14 cellular contexts compared by ENCODE assay signal in genomic region chr3:9653565-9654248, GRCh38. TPM values are rescaled to one million over a fixed set of nuclear protein-coding genes. Genes with fewer than 3 reads are reported as not detected.
DNase-seq lines count a peak whose midpoint lies in the region; ATAC-seq and TF ChIP-seq lines count a peak whose summit lies in the region.
"Had no signal": no experiment of that assay in that cellular context is flagged by ENCODE, and none has a peak within 500 bp of the region (broad histone marks: within the 10 kb centered on the region; RNA-seq: fewer than 3 reads in every experiment).

No MANE protein-coding gene starts in this region.

- DNase-seq in CD8-positive, alpha-beta T cell = no peak
- DNase-seq in Right ventricle myocardium superior = no peak
- no peak for DNase-seq in A172 (ENCODE audit: low spot score)
- DNase-seq in breast epithelium (ENCODE audit: low spot score in 2 of 2) = no peak
- no peak for DNase-seq in glutamatergic neuron
- no peak for DNase-seq in endothelial cell (ENCODE audit: low spot score)
- DNase-seq: activated CD4-positive, alpha-beta T cell treated with anti-CD3 and anti-CD28 coated beads, Interleukin-2, amount 50 U/mL, for 1 hour; activated effector memory CD4-positive, alpha-beta T cell treated with anti-CD3 and anti-CD28 coated beads, Interleukin-2, amount 50 U/mL, for 16 hours; brain microvascular endothelial cell; ovary had no signal

- no peak for TF ChIP-seq POLR2A in breast epithelium (IDR thresholded peaks at IDR 0.05)

- H3K9me3 ChIP-seq in CD8-positive, alpha-beta T cell (ENCODE audit: low read length) = no peaks in the 10 kb centered on the region
- no peaks in the 10 kb centered on the region for H3K9me3 ChIP-seq in breast epithelium
- H3K9me3 ChIP-seq: ovary, vagina had no signal

- no peaks in the 10 kb centered on the region for H3K9me3 Mint-ChIP-seq in CD8-positive, alpha-beta T cell
- H3K9me3 Mint-ChIP-seq in glutamatergic neuron (ENCODE audit: unreplicated experiment) = peaks cover 1% of the 10 kb centered on the region
- H3K9me3 Mint-ChIP-seq in endothelial cell (ENCODE audit: unreplicated experiment) = no peaks in the 10 kb centered on the region

- intact Hi-C loops in CD8-positive, alpha-beta T cell (cut with DNase I, micrococcal nuclease) = loop anchor here in 1 of 2 experiments (10.0 kb wide), 1 partner anchor 289 kb away; the partner anchor contains the start of gene THUMPD3
- intact Hi-C loops in Right ventricle myocardium superior (cut with DNase I) = no loop called here
- intact Hi-C loops in breast epithelium (cut with DNase I; ENCODE audit: low total_unique reads) = no loop called here

- no peaks in the 10 kb centered on the region for H3K27me3 Mint-ChIP-seq in CD8-positive, alpha-beta T cell (ENCODE audit: low read depth)
- H3K27me3 Mint-ChIP-seq in glutamatergic neuron (ENCODE audit: unreplicated experiment) = no peaks in the 10 kb centered on the region
- peaks cover 11% of the 10 kb centered on the region for H3K27me3 Mint-ChIP-seq in endothelial cell (ENCODE audit: unreplicated experiment)

- peak overlapping the region; percentile 11 for H3K27ac Mint-ChIP-seq in CD8-positive, alpha-beta T cell
- H3K27ac Mint-ChIP-seq in glutamatergic neuron (ENCODE audit: unreplicated experiment) = no peak overlapping the region
- no peak overlapping the region for H3K27ac Mint-ChIP-seq in endothelial cell (ENCODE audit: unreplicated experiment)

- H3K4me3 ChIP-seq in CD8-positive, alpha-beta T cell (ENCODE audit: low read depth, low read length) = no peak overlapping the region
- no peak overlapping the region for H3K4me3 ChIP-seq in breast epithelium
- H3K4me3 ChIP-seq: ovary, vagina had no signal

- peaks cover 62% of the 10 kb centered on the region for H3K4me1 Mint-ChIP-seq in CD8-positive, alpha-beta T cell (ENCODE audit: low read depth)
- peaks cover 4% of the 10 kb centered on the region for H3K4me1 Mint-ChIP-seq in glutamatergic neuron (ENCODE audit: low read depth, unreplicated experiment)
- peaks cover 21% of the 10 kb centered on the region for H3K4me1 Mint-ChIP-seq in endothelial cell (ENCODE audit: unreplicated experiment)

- CTCF ChIA-PET in CD8-positive, alpha-beta T cell (lab: Charles Lee) = no interaction called here

- ATAC-seq in CD8-positive, alpha-beta T cell = no peak
- ATAC-seq in GM19351 (IDR thresholded peaks at IDR 0.05; ENCODE audit: unreplicated experiment) = peak; percentile 50
- ATAC-seq in HG03095 (IDR thresholded peaks at IDR 0.05; ENCODE audit: unreplicated experiment) = peak; percentile 30
- peak; percentile 60 for ATAC-seq in Right ventricle myocardium superior (ENCODE audit: poor library complexity)

- TF ChIP-seq CTCF in CD8-positive, alpha-beta T cell (IDR thresholded peaks at IDR 0.05) = no peak
- no peak for TF ChIP-seq CTCF in breast epithelium (IDR thresholded peaks at IDR 0.05)
- TF ChIP-seq CTCF in glutamatergic neuron (IDR thresholded peaks at IDR 0.05; ENCODE audit: partially characterized antibody, unreplicated experiment) = no peak
- TF ChIP-seq CTCF in endothelial cell (IDR thresholded peaks at IDR 0.05; ENCODE audit: unreplicated experiment) = no peak

- H3K4me1 ChIP-seq in CD8-positive, alpha-beta T cell (ENCODE audit: insufficient read depth, low read length) = peaks cover 23% of the 10 kb centered on the region
- H3K4me1 ChIP-seq in breast epithelium = no peaks in the 10 kb centered on the region

- no peaks in the 10 kb centered on the region for H3K27me3 ChIP-seq in CD8-positive, alpha-beta T cell (ENCODE audit: insufficient read depth, low read length)
- no peaks in the 10 kb centered on the region for H3K27me3 ChIP-seq in breast epithelium
- H3K27me3 ChIP-seq: brain microvascular endothelial cell, ovary, vagina had no signal

- H3K4me3 Mint-ChIP-seq in CD8-positive, alpha-beta T cell = no peak overlapping the region
- H3K4me3 Mint-ChIP-seq in glutamatergic neuron (ENCODE audit: unreplicated experiment) = no peak overlapping the region
- no peak overlapping the region for H3K4me3 Mint-ChIP-seq in endothelial cell (ENCODE audit: unreplicated experiment)

- H3K27ac ChIP-seq in CD8-positive, alpha-beta T cell (ENCODE audit: low read depth, low read length) = no peak overlapping the region
- H3K27ac ChIP-seq in breast epithelium = no peak overlapping the region
- H3K27ac ChIP-seq: brain microvascular endothelial cell, ovary, vagina had no signal

- H3K36me3 ChIP-seq in CD8-positive, alpha-beta T cell (ENCODE audit: insufficient read depth, low read length) = peaks cover 34% of the 10 kb centered on the region
- no peaks in the 10 kb centered on the region for H3K36me3 ChIP-seq in breast epithelium
- H3K36me3 ChIP-seq: ovary had no signal

- H3K36me3 Mint-ChIP-seq in CD8-positive, alpha-beta T cell = peaks cover 77% of the 10 kb centered on the region
- H3K36me3 Mint-ChIP-seq in glutamatergic neuron (ENCODE audit: unreplicated experiment) = peaks cover 5% of the 10 kb centered on the region
- peaks cover 35% of the 10 kb centered on the region for H3K36me3 Mint-ChIP-seq in endothelial cell (ENCODE audit: low read depth, unreplicated experiment)

- POLR2A ChIA-PET in CD8-positive, alpha-beta T cell (lab: Charles Lee) = no interaction called here

RNA-seq across cellular contexts. Expression of gene MTMR14, which starts 4.4 kb away (rescaled TPM):
- 100 to 1,000 TPM; 100 to 106 TPM for total RNA-seq in CD8-positive, alpha-beta T cell
- total RNA-seq in Right ventricle myocardium superior (40.6 TPM), breast epithelium (10 to 100 TPM; 31.8 to 42.9 (median 37.5) TPM), glutamatergic neuron (ENCODE audit: unreplicated experiment) (45.7 TPM), endothelial cell (ENCODE audit: unreplicated experiment) (65.0 TPM)
- total RNA-seq in A172 (2014; rRNA removed; shearing (Covaris generic)) = 41.3 and 54.1 TPM in 2 replicates

RNA-seq across cellular contexts. Expression of gene CPNE9, which starts 49.9 kb away (rescaled TPM):
- total RNA-seq in CD8-positive, alpha-beta T cell = under 1 TPM in 1 of 2 experiments, not detected in 1; 0.60 TPM
- total RNA-seq in Right ventricle myocardium superior = not detected
- total RNA-seq in A172 (2014; rRNA removed; shearing (Covaris generic)) = not detected in 2 replicates
- total RNA-seq in breast epithelium = not detected
- 54.6 TPM for total RNA-seq in glutamatergic neuron (ENCODE audit: unreplicated experiment)
- 0.31 TPM for total RNA-seq in endothelial cell (ENCODE audit: unreplicated experiment)
- total RNA-seq: M059J, ovary, vagina had no signal

Comparison
In these comparisons a context has a peak if more than half of its experiments do, and no peak if none do; other contexts are left out.
1. RNA of gene CPNE9, which starts 49.9 kb away (total RNA-seq): 54.6 TPM in glutamatergic neuron (single experiment); 0.60 TPM in CD8-positive, alpha-beta T cell, 0.31 TPM in endothelial cell (single experiment), not detected in Right ventricle myocardium superior (single experiment), not detected in A172 and not detected in breast epithelium; every median in the first group is over 10 times any median in the second.